23 cellular contexts compared by ENCODE assay signal in the genomic region with DNA sequence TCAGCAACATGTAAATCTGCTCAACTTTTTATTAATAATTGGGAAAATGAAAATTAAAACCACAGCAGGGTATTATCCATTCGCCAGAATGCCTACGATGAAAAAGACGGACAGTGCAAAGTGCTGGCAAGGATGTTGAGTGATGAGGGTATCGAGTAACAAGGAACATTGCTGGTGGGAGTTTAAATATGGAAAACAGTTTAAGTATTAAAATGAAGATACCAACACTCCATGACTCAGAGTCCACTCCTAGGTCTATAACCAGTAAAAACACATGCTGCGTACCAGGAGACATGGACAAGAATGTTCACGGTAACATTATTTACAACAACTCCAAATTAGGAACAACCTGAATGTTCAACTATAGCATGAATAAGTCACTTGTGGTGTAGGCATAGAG. TPM values are rescaled to one million over a fixed set of nuclear protein-coding genes. Genes with fewer than 3 reads are reported as not detected.
DNase-seq lines count a peak whose midpoint lies in the region; ATAC-seq and TF ChIP-seq lines count a peak whose summit lies in the region.
"Had no signal": no experiment of that assay in that cellular context is flagged by ENCODE, and none has a peak within 500 bp of the region (broad histone marks: within the 10 kb centered on the region; RNA-seq: fewer than 3 reads in every experiment).

No MANE protein-coding gene starts in this region.

- intact Hi-C loops in activated CD8-positive, alpha-beta T cell treated with anti-CD3 and anti-CD28 coated beads for 36 hours (cut with micrococcal nuclease) = no loop called here
- intact Hi-C loops in Right ventricle myocardium superior (cut with DNase I) = no loop called here

- H3K9me3 Mint-ChIP-seq in CD8-positive, alpha-beta memory T cell = no peaks in the 10 kb centered on the region
- H3K9me3 Mint-ChIP-seq in activated CD8-positive, alpha-beta T cell treated with anti-CD3 and anti-CD28 coated beads for 36 hours = no peaks in the 10 kb centered on the region
- H3K9me3 Mint-ChIP-seq in naive thymus-derived CD8-positive, alpha-beta T cell = no peaks in the 10 kb centered on the region
- H3K9me3 Mint-ChIP-seq: GM23338 had no signal

- H3K9me3 ChIP-seq in BLaER1 treated with 17β-estradiol and CSF1 and Interleukin-3, amounts not matched to agents 10 nM and 100 nM (replicated peaks in 1 of 11) = no peaks in the 10 kb centered on the region
- H3K9me3 ChIP-seq in CD8-positive, alpha-beta memory T cell (ENCODE audit: low read length) = no peaks in the 10 kb centered on the region
- H3K9me3 ChIP-seq: breast epithelium, lower lobe of right lung, stomach, transverse colon had no signal

- peaks cover 8 to 59% (median 32%) of the 10 kb centered on the region in 11 experiments; a peak in 20 of 22 replicates for H3K36me3 ChIP-seq in BLaER1 treated with 17β-estradiol and CSF1 and Interleukin-3, amounts not matched to agents 10 nM and 100 nM
- H3K36me3 ChIP-seq in CD8-positive, alpha-beta memory T cell (ENCODE audit: insufficient read depth, low read length) = no peaks in the 10 kb centered on the region
- H3K36me3 ChIP-seq: breast epithelium, transverse colon had no signal

- ATAC-seq in activated CD8-positive, alpha-beta T cell treated with anti-CD3 and anti-CD28 coated beads for 36 hours = no peak
- no peak for ATAC-seq in naive thymus-derived CD8-positive, alpha-beta T cell
- no peak for ATAC-seq in Right ventricle myocardium superior (ENCODE audit: poor library complexity)
- ATAC-seq: GM23338, lower lobe of right lung had no signal

- TF ChIP-seq CTCF in activated CD8-positive, alpha-beta T cell treated with anti-CD3 and anti-CD28 coated beads for 36 hours (IDR thresholded peaks at IDR 0.05) = no peak

- peaks cover 64 to 75% (median 67%) of the 10 kb centered on the region in 3 donors for H3K4me1 Mint-ChIP-seq in CD8-positive, alpha-beta memory T cell
- peaks cover 66% of the 10 kb centered on the region for H3K4me1 Mint-ChIP-seq in activated CD8-positive, alpha-beta T cell treated with anti-CD3 and anti-CD28 coated beads for 36 hours (ENCODE audit: low read depth)
- H3K4me1 Mint-ChIP-seq in naive thymus-derived CD8-positive, alpha-beta T cell = peaks cover 32 to 76% (median 73%) of the 10 kb centered on the region in 4 donors

- H3K27me3 ChIP-seq in BLaER1 treated with 17β-estradiol and CSF1 and Interleukin-3, amounts not matched to agents 10 nM and 100 nM = no peaks in the 10 kb centered on the region
- H3K27me3 ChIP-seq in CD8-positive, alpha-beta memory T cell (ENCODE audit: insufficient read depth, low read length, poor library complexity, severe bottlenecking) = no peaks in the 10 kb centered on the region
- H3K27me3 ChIP-seq: breast epithelium, stomach, transverse colon had no signal

- H3K4me2 ChIP-seq in BLaER1 treated with 17β-estradiol and CSF1 and Interleukin-3, amounts not matched to agents 10 nM and 100 nM = peak overlapping the region; percentile 69 to 91 (median 82)
- H3K4me2 ChIP-seq: GM23338 had no signal

- H3K27ac Mint-ChIP-seq in CD8-positive, alpha-beta memory T cell = peak overlapping the region in 7 of 8 donors; percentile 34 to 93 (median 82)
- H3K27ac Mint-ChIP-seq in activated CD8-positive, alpha-beta T cell treated with anti-CD3 and anti-CD28 coated beads for 36 hours = peak overlapping the region; percentile 63
- H3K27ac Mint-ChIP-seq in naive thymus-derived CD8-positive, alpha-beta T cell = peak overlapping the region; percentile 22 to 99 (median 90)
- H3K27ac Mint-ChIP-seq: GM23338 had no signal

- POLR2A ChIA-PET in CD8-positive, alpha-beta memory T cell (lab: Charles Lee) = interaction anchor here (1.8 kb wide), 1 partner anchor 63 kb away, joined by 14 read pairs; a partner anchor contains a TSS
- POLR2A ChIA-PET in activated CD8-positive, alpha-beta T cell treated with anti-CD3 and anti-CD28 coated beads for 36 hours (lab: Charles Lee) = interaction anchor here (0.6 to 2.8 kb wide), 2 partner anchors 62 to 126 kb away, joined by 3 to 14 read pairs; a partner anchor contains a TSS
- POLR2A ChIA-PET in naive thymus-derived CD8-positive, alpha-beta T cell (lab: Charles Lee) = interaction anchor here (0.6 to 9.0 kb wide), 6 partner anchors 44 to 154 kb away, joined by 4 to 131 read pairs (median 6); a partner anchor contains a TSS

- H3K27ac ChIP-seq in BLaER1 treated with 17β-estradiol and CSF1 and Interleukin-3, amounts not matched to agents 10 nM and 100 nM = peak overlapping the region in 9 of 11 experiments; percentile 9 to 93 (median 64); a peak in 17 of 22 replicates
- no peak overlapping the region for H3K27ac ChIP-seq in CD8-positive, alpha-beta memory T cell (ENCODE audit: low read depth, low read length)
- H3K27ac ChIP-seq: breast epithelium, lower lobe of right lung, SK-N-MC, transverse colon, WERI-Rb-1 had no signal

- H3K4me3 Mint-ChIP-seq in CD8-positive, alpha-beta memory T cell = peak overlapping the region in 2 of 7 donors; percentile 5 to 28
- no peak overlapping the region for H3K4me3 Mint-ChIP-seq in activated CD8-positive, alpha-beta T cell treated with anti-CD3 and anti-CD28 coated beads for 36 hours
- H3K4me3 Mint-ChIP-seq in naive thymus-derived CD8-positive, alpha-beta T cell = peak overlapping the region in 5 of 10 donors; percentile 11 to 45 (median 28)
- H3K4me3 Mint-ChIP-seq: GM23338 had no signal

- H3K36me3 Mint-ChIP-seq in CD8-positive, alpha-beta memory T cell = peaks cover 0 to 37% (median 9%) of the 10 kb centered on the region in 3 donors
- peaks cover 30% of the 10 kb centered on the region for H3K36me3 Mint-ChIP-seq in activated CD8-positive, alpha-beta T cell treated with anti-CD3 and anti-CD28 coated beads for 36 hours (ENCODE audit: low read depth)
- H3K36me3 Mint-ChIP-seq in naive thymus-derived CD8-positive, alpha-beta T cell = peaks cover 0 to 36% (median 2%) of the 10 kb centered on the region in 3 donors

- CTCF ChIA-PET in CD8-positive, alpha-beta memory T cell (lab: Charles Lee) = interaction anchor here (0.8 to 15.1 kb wide), 7 partner anchors 9 to 394 kb away, joined by 3 to 276 read pairs (median 4); a partner anchor contains a TSS
- CTCF ChIA-PET in activated CD8-positive, alpha-beta T cell treated with anti-CD3 and anti-CD28 coated beads for 36 hours (lab: Charles Lee) = interaction anchor here (0.7 to 13.3 kb wide), 5 partner anchors 39 to 419 kb away, joined by 3 to 280 read pairs (median 168); a partner anchor contains a TSS

- no peak overlapping the region for H3K4me3 ChIP-seq in BLaER1 treated with 17β-estradiol and CSF1 and Interleukin-3, amounts not matched to agents 10 nM and 100 nM
- H3K4me3 ChIP-seq in CD8-positive, alpha-beta memory T cell (ENCODE audit: low read length) = no peak overlapping the region
- H3K4me3 ChIP-seq: breast epithelium, GM23338, lower lobe of right lung, SK-N-MC, stomach, transverse colon had no signal

- H3K4me1 ChIP-seq in BLaER1 treated with 17β-estradiol and CSF1 and Interleukin-3, amounts not matched to agents 10 nM and 100 nM = peaks cover 84 to 100% (median 97%) of the 10 kb centered on the region in 10 experiments
- H3K4me1 ChIP-seq in CD8-positive, alpha-beta memory T cell (ENCODE audit: insufficient read depth, low read length) = peaks cover 57% of the 10 kb centered on the region
- H3K4me1 ChIP-seq: breast epithelium, lower lobe of right lung had no signal

- DNase-seq in CD8-positive, alpha-beta memory T cell = no peak
- no peak for DNase-seq in activated CD8-positive, alpha-beta T cell treated with anti-CD3 and anti-CD28 coated beads for 36 hours
- no peak for DNase-seq in naive thymus-derived CD8-positive, alpha-beta T cell
- no peak for DNase-seq in Right ventricle myocardium superior
- DNase-seq in inferior parietal cortex (ENCODE audit: extremely low spot score) = no peak
- no peak for DNase-seq in NCI-H69 (lab: John Stamatoyannopoulos, UW)
- DNase-seq in DMS114 treated with DMSO at 0.1 percent for 48 hours (lab: John Stamatoyannopoulos, UW; ENCODE audit: unreplicated experiment) = no peak
- DNase-seq: activated effector memory CD4-positive, alpha-beta T cell treated with anti-CD3 and anti-CD28 coated beads, Interleukin-2, amount 50 U/mL, for 16 hours; amniotic stem cell; Calu3; cortex of kidney; lower lobe of right lung; NCI-H524 treated with DMSO at 0.1 percent for 48 hours; RPMI8226; stimulated activated CD4-positive, alpha-beta T cell treated with anti-CD3 and anti-CD28 coated beads, Interleukin-4, amount 100 ng/mL, for 24 hours; stomach; transverse colon; WERI-Rb-1 had no signal

- peak overlapping the region in 6 of 11 experiments; percentile 39 to 67 (median 58); a peak in 8 of 22 replicates for H3K9ac ChIP-seq in BLaER1 treated with 17β-estradiol and CSF1 and Interleukin-3, amounts not matched to agents 10 nM and 100 nM

- peaks cover 0 to 32% (median 0%) of the 10 kb centered on the region in 11 experiments; a peak in 6 of 22 replicates for H4K20me1 ChIP-seq in BLaER1 treated with 17β-estradiol and CSF1 and Interleukin-3, amounts not matched to agents 10 nM and 100 nM

- no peaks in the 10 kb centered on the region for H3K27me3 Mint-ChIP-seq in CD8-positive, alpha-beta memory T cell
- no peaks in the 10 kb centered on the region for H3K27me3 Mint-ChIP-seq in activated CD8-positive, alpha-beta T cell treated with anti-CD3 and anti-CD28 coated beads for 36 hours
- H3K27me3 Mint-ChIP-seq in naive thymus-derived CD8-positive, alpha-beta T cell = no peaks in the 10 kb centered on the region

RNA-seq across cellular contexts. Expression of a gene that starts 5.2 kb away (rescaled TPM):
- total RNA-seq in CD8-positive, alpha-beta memory T cell = 10 to 100 TPM; 15.2 to 16.2 TPM
- 32.4 TPM for polyA plus RNA-seq in CD8-positive, alpha-beta memory T cell
- total RNA-seq in activated CD8-positive, alpha-beta T cell treated with anti-CD3 and anti-CD28 coated beads for 36 hours = 10 to 100 TPM; 11.4 to 11.6 TPM
- 10 to 100 TPM; 31.1 to 31.3 TPM for total RNA-seq in naive thymus-derived CD8-positive, alpha-beta T cell
- polyA plus RNA-seq in naive thymus-derived CD8-positive, alpha-beta T cell = 10 to 100 TPM; 22.2 to 37.0 (median 26.1) TPM
- not detected for total RNA-seq in Right ventricle myocardium superior
- total RNA-seq: Calu3, GM23338, kidney epithelial cell, stomach had no signal

RNA-seq across cellular contexts. Expression of a gene that starts 43.8 kb away (rescaled TPM):
- 10 to 100 TPM; 61.5 to 62.8 TPM for total RNA-seq in CD8-positive, alpha-beta memory T cell
- polyA plus RNA-seq in CD8-positive, alpha-beta memory T cell = 232 TPM
- total RNA-seq in activated CD8-positive, alpha-beta T cell treated with anti-CD3 and anti-CD28 coated beads for 36 hours = 10 to 100 TPM in 1 of 2 experiments, 1 to 10 TPM in 1; 8.6 to 10.0 TPM
- total RNA-seq in naive thymus-derived CD8-positive, alpha-beta T cell = 10 to 100 TPM in 1 of 2 experiments, 1 to 10 TPM in 1; 8.4 to 10.4 TPM
- polyA plus RNA-seq in naive thymus-derived CD8-positive, alpha-beta T cell = 10 to 100 TPM in 2 of 3 donors, 1 to 10 TPM in 1; 9.2 to 35.5 (median 13.1) TPM
- 1.6 TPM for total RNA-seq in Right ventricle myocardium superior
- total RNA-seq: Calu3, GM23338 had no signal

Comparison
In these comparisons a context has a peak if more than half of its experiments do, and no peak if none do; other contexts are left out.
1. RNA of a gene that starts 5.2 kb away (total RNA-seq): 31.1 to 31.3 TPM in naive thymus-derived CD8-positive, alpha-beta T cell, 15.2 to 16.2 TPM in CD8-positive, alpha-beta memory T cell and 11.4 to 11.6 TPM in activated CD8-positive, alpha-beta T cell treated with anti-CD3 and anti-CD28 coated beads for 36 hours; not detected in Right ventricle myocardium superior (single experiment); every median in the first group is over 10 times any median in the second.
2. RNA of a gene that starts 43.8 kb away (total RNA-seq): 61.5 to 62.8 TPM in CD8-positive, alpha-beta memory T cell; 8.4 to 10.4 TPM in naive thymus-derived CD8-positive, alpha-beta T cell, 8.6 to 10.0 TPM in activated CD8-positive, alpha-beta T cell treated with anti-CD3 and anti-CD28 coated beads for 36 hours and 1.6 TPM in Right ventricle myocardium superior (single experiment); every median in the first group is over 4 times any median in the second.
3. Peak in every context shown above with its lines, with median percentiles within 50 percentile points of each other: H3K27ac Mint-ChIP-seq.